Comparison of ENCODE assay signal across 8 cellular contexts in genomic region chr2:19312949-19313348, GRCh38. TPM values are rescaled to one million over a fixed set of nuclear protein-coding genes. Genes with fewer than 3 reads are reported as not detected.
A peak's percentile ranks its signal among the peaks of the same experiment; 100 is the strongest.
DNase-seq lines count a peak whose midpoint lies in the region; ATAC-seq and TF ChIP-seq lines count a peak whose summit lies in the region.

No MANE protein-coding gene starts in this region.

- H3K27me3 ChIP-seq in heart right ventricle (no peaks in the 10 kb centered on the region), esophagus muscularis mucosa (no peaks in the 10 kb centered on the region)

- no peaks in the 10 kb centered on the region for H3K36me3 Mint-ChIP-seq in activated CD8-positive, alpha-beta T cell treated with anti-CD3 and anti-CD28 coated beads for 36 hours (ENCODE audit: low read depth)

- H3K4me3 ChIP-seq in heart right ventricle: no peak overlapping the region
- H3K4me3 ChIP-seq in Jurkat, Clone E6-1 (ENCODE audit: low read length): no peak overlapping the region
- no peak overlapping the region for H3K4me3 ChIP-seq in esophagus muscularis mucosa

- no peaks in the 10 kb centered on the region for H3K27me3 Mint-ChIP-seq in activated CD8-positive, alpha-beta T cell treated with anti-CD3 and anti-CD28 coated beads for 36 hours

- POLR2A ChIA-PET in activated CD8-positive, alpha-beta T cell treated with anti-CD3 and anti-CD28 coated beads for 36 hours (lab: Charles Lee): no interaction called here

- peak in 8 of 9 donors; percentile 5 to 46 (median 34) for TF ChIP-seq CTCF in heart right ventricle (IDR thresholded peaks at IDR 0.05)
- TF ChIP-seq CTCF in esophagus muscularis mucosa (IDR thresholded peaks at IDR 0.05): peak in 2 of 3 experiments; percentile 26 to 36
- no peak for TF ChIP-seq CTCF in activated CD8-positive, alpha-beta T cell treated with anti-CD3 and anti-CD28 coated beads for 36 hours (IDR thresholded peaks at IDR 0.05)

- no peak for DNase-seq in heart right ventricle
- DNase-seq in Right ventricle myocardium superior: no peak
- DNase-seq in Jurkat, Clone E6-1 (ENCODE audit: low read depth, low spot score): peak; percentile 3
- no peak for DNase-seq in esophagus muscularis mucosa (ENCODE audit: extremely low spot score)
- no peak for DNase-seq in SHP77 (lab: John Stamatoyannopoulos, UW)
- DNase-seq in DMS79 treated with DMSO at 0.1 percent for 48 hours (lab: John Stamatoyannopoulos, UW): no peak
- DNase-seq in activated CD8-positive, alpha-beta T cell treated with anti-CD3 and anti-CD28 coated beads for 36 hours: no peak

- ATAC-seq in heart right ventricle (peak in 2 of 8 donors; percentile 16 to 41), Right ventricle myocardium superior (ENCODE audit: poor library complexity) (no peak), GM19467 (IDR thresholded peaks at IDR 0.05; ENCODE audit: unreplicated experiment) (no peak)
- ATAC-seq in activated CD8-positive, alpha-beta T cell treated with anti-CD3 and anti-CD28 coated beads for 36 hours: no peak

- TF ChIP-seq POLR2A in esophagus muscularis mucosa (IDR thresholded peaks at IDR 0.05; ENCODE audit: low read depth): no peak

- H3K27ac ChIP-seq in heart right ventricle: no peak overlapping the region
- H3K27ac ChIP-seq in esophagus muscularis mucosa (replicated peaks in 1 of 4): no peak overlapping the region

- peaks cover 5% of the 10 kb centered on the region for H3K9me3 Mint-ChIP-seq in activated CD8-positive, alpha-beta T cell treated with anti-CD3 and anti-CD28 coated beads for 36 hours

- H3K4me1 Mint-ChIP-seq in activated CD8-positive, alpha-beta T cell treated with anti-CD3 and anti-CD28 coated beads for 36 hours (ENCODE audit: low read depth): no peaks in the 10 kb centered on the region

- CTCF ChIA-PET in activated CD8-positive, alpha-beta T cell treated with anti-CD3 and anti-CD28 coated beads for 36 hours (lab: Charles Lee): no interaction called here

- TF ChIP-seq EP300 in esophagus muscularis mucosa (IDR thresholded peaks at IDR 0.05): no peak

- intact Hi-C loops in heart right ventricle (cut with DNase I) (no loop called here), Right ventricle myocardium superior (cut with DNase I) (no loop called here), esophagus muscularis mucosa (cut with DNase I) (no loop called here)
- intact Hi-C loops in activated CD8-positive, alpha-beta T cell treated with anti-CD3 and anti-CD28 coated beads for 36 hours (cut with micrococcal nuclease): no loop called here

- no peaks in the 10 kb centered on the region for H3K4me1 ChIP-seq in heart right ventricle
- no peaks in the 10 kb centered on the region for H3K4me1 ChIP-seq in esophagus muscularis mucosa

- no peak overlapping the region for H3K27ac Mint-ChIP-seq in activated CD8-positive, alpha-beta T cell treated with anti-CD3 and anti-CD28 coated beads for 36 hours

- H3K36me3 ChIP-seq in heart right ventricle (no peaks in the 10 kb centered on the region), esophagus muscularis mucosa (no peaks in the 10 kb centered on the region)

- H3K9me3 ChIP-seq in heart right ventricle (peaks cover 0 to 5% (median 0%) of the 10 kb centered on the region in 11 donors), esophagus muscularis mucosa (no peaks in the 10 kb centered on the region)

- no peak overlapping the region for H3K4me3 Mint-ChIP-seq in activated CD8-positive, alpha-beta T cell treated with anti-CD3 and anti-CD28 coated beads for 36 hours

RNA-seq across cellular contexts. Expression of gene OSR1, which starts 45.5 kb away (rescaled TPM):
- total RNA-seq in heart right ventricle (10 to 100 TPM in 1 of 10 donors, 1 to 10 TPM in 8, under 1 TPM in 1; 0.71 to 13.3 (median 2.4) TPM), Right ventricle myocardium superior (5.4 TPM), esophagus muscularis mucosa (10 to 100 TPM; 50.3 to 99.6 (median 74.7) TPM)
- polyA plus RNA-seq in heart right ventricle: 1 to 10 TPM; 6.0 to 6.3 TPM
- polyA plus RNA-seq in Jurkat, Clone E6-1 (2012; ENCODE audit: insufficient read depth, insufficient read length): not detected
- total RNA-seq in activated CD8-positive, alpha-beta T cell treated with anti-CD3 and anti-CD28 coated beads for 36 hours: not detected
